14 cellular contexts compared by ENCODE assay signal in the genomic region with DNA sequence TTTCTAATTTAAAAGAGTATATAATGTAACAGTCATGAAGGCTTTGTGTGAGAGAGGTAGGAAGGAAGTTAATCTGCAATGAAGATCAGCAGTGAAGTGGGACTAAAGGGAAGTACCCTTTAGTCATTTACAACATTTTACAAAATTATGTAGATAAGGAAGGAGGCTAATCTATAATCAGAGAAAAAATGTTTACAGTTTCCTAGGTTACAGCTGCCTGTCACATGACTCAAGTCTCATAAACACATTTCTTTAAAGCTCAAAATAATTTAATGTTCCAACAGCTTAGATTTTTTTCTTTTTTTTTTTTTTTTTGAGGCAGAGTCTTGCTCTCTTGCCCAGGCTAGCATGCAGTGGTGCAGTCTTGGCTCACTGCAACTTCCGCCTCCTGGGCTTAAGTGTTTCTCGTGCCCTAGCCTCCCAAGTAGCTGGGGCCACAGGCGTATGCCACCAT. TPM values are rescaled to one million over a fixed set of nuclear protein-coding genes. Genes with fewer than 3 reads are reported as not detected.
DNase-seq lines count a peak whose midpoint lies in the region; ATAC-seq, FAIRE-seq and TF ChIP-seq lines count a peak whose summit lies in the region.
"Had no signal": no experiment of that assay in that cellular context is flagged by ENCODE, and none has a peak within 500 bp of the region (broad histone marks: within the 10 kb centered on the region; RNA-seq: fewer than 3 reads in every experiment).

No MANE protein-coding gene starts in this region.

- BruUV-seq in PC-9 (replicated peaks; lab: Mats Ljungman, UMichigan) (no TSS peak), endothelial cell of umbilical vein (replicated peaks; lab: Mats Ljungman, UMichigan) (no TSS peak)

- H3F3A ChIP-seq in PC-9 (ENCODE audit: insufficient read depth, low read depth), result peaks cover 23% of the 10 kb centered on the region

- no peak for TF ChIP-seq POLR2A in endothelial cell of umbilical vein (IDR thresholded peaks at IDR 0.05; ENCODE audit: low read depth, low read length)

- no peaks in the 10 kb centered on the region for H3K9me1 ChIP-seq in endothelial cell of umbilical vein (replicated peaks; ENCODE audit: control insufficient read depth, extremely low read depth, insufficient read depth, low read length)

- H3K4me1 ChIP-seq in ACC112 (ENCODE audit: control insufficient read depth, insufficient read depth, low read length, unreplicated experiment), result peaks cover 19% of the 10 kb centered on the region
- peaks cover 21% of the 10 kb centered on the region for H3K4me1 ChIP-seq in PC-9 (replicated peaks; ENCODE audit: insufficient read depth)
- H3K4me1 ChIP-seq in endothelial cell of umbilical vein (ENCODE audit: control insufficient read depth, extremely low read depth, insufficient read depth, low read length), result peaks cover 22% of the 10 kb centered on the region
- H3K4me1 ChIP-seq: BLaER1, neural progenitor cell had no signal

- FAIRE-seq in endothelial cell of umbilical vein (lab: Jason Lieb, UNC), result peak; percentile 77
- FAIRE-seq: colon, H1 had no signal

- H3K36me3 ChIP-seq in ACC112 (ENCODE audit: insufficient read depth, low read length), result no peaks in the 10 kb centered on the region
- no peaks in the 10 kb centered on the region for H3K36me3 ChIP-seq in GM06990 (ENCODE audit: control insufficient read depth, insufficient read depth, low read length)
- H3K36me3 ChIP-seq in PC-9 (ENCODE audit: low read depth), result no peaks in the 10 kb centered on the region
- no peaks in the 10 kb centered on the region for H3K36me3 ChIP-seq in endothelial cell of umbilical vein (ENCODE audit: control insufficient read depth in 2 of 2, extremely low read depth in 1 of 2, insufficient read depth in 2 of 2, low read length in 2 of 2)
- H3K36me3 ChIP-seq: BLaER1, neural progenitor cell had no signal

- TF ChIP-seq CTCF in GM06990 (IDR thresholded peaks at IDR 0.05; ENCODE audit: insufficient read depth, low read length, poor library complexity, severe bottlenecking) (no peak), PC-9 (conservative IDR thresholded peaks at IDR 0.05) (no peak), endothelial cell of umbilical vein (IDR thresholded peaks at IDR 0.05; ENCODE audit: extremely low read depth in 1 of 2, insufficient read depth in 1 of 2, low read depth in 1 of 2, low read length in 2 of 2) (no peak)

- DNase-seq in GM06990 (ENCODE audit: extremely low read depth, insufficient read length), result peak; percentile 39
- peak in 1 of 2 experiments; percentile 74 for DNase-seq in PC-9
- DNase-seq in endothelial cell of umbilical vein (ENCODE audit: low read depth, low spot score), result peak; percentile 85
- DNase-seq in NCI-H2107 (lab: John Stamatoyannopoulos, UW), result no peak
- no peak for DNase-seq in GDM1 (lab: John Stamatoyannopoulos, UW)
- DNase-seq: islet precursor cell; stimulated activated CD8-positive, alpha-beta memory T cell treated with anti-CD3 and anti-CD28 coated beads, Interleukin-4, amount 100 ng/mL, for 48 hours had no signal

- no peak for ATAC-seq in GM21528 (IDR thresholded peaks at IDR 0.05; ENCODE audit: low FRiP score, unreplicated experiment)
- ATAC-seq in GM21825 (IDR thresholded peaks at IDR 0.05; ENCODE audit: unreplicated experiment), result no peak

- POLR2A ChIA-PET in PC-9 (lab: Charles Lee; ENCODE audit: unreplicated experiment) (interaction anchor here (0.6 kb wide), 3 partner anchors 16 to 306 kb away, joined by 6 to 13 read pairs (median 6); no protein-coding TSS in a partner anchor), endothelial cell of umbilical vein (lab: Charles Lee) (interaction anchor here (0.6 to 0.8 kb wide), 4 partner anchors 18 to 169 kb away, joined by 3 to 4 read pairs (median 4); partner anchors contain the start of gene CAP1)

- H2AFZ ChIP-seq in ACC112 (ENCODE audit: low read length, unreplicated experiment), result no peak overlapping the region
- no peak overlapping the region for H2AFZ ChIP-seq in PC-9
- no peak overlapping the region for H2AFZ ChIP-seq in endothelial cell of umbilical vein (ENCODE audit: low read depth, low read length)
- H2AFZ ChIP-seq: neural progenitor cell had no signal

- no peaks in the 10 kb centered on the region for H3K79me2 ChIP-seq in ACC112 (ENCODE audit: control insufficient read depth, insufficient read depth, low read length, unreplicated experiment)
- no peaks in the 10 kb centered on the region for H3K79me2 ChIP-seq in PC-9 (ENCODE audit: low read depth)
- no peaks in the 10 kb centered on the region for H3K79me2 ChIP-seq in endothelial cell of umbilical vein (ENCODE audit: control insufficient read depth, insufficient read depth, low read length)

- H3K4me3 ChIP-seq in ACC112 (ENCODE audit: low read depth, low read length), result no peak overlapping the region
- H3K4me3 ChIP-seq in GM06990 (replicated peaks; ENCODE audit: low read depth, low read length), result no peak overlapping the region
- no peak overlapping the region for H3K4me3 ChIP-seq in PC-9
- H3K4me3 ChIP-seq in endothelial cell of umbilical vein (replicated peaks in 1 of 3; ENCODE audit: insufficient read depth in 1 of 3, low read depth in 1 of 3, low read length in 3 of 3), result no peak overlapping the region
- H3K4me3 ChIP-seq: BLaER1, neural progenitor cell had no signal

- no peaks in the 10 kb centered on the region for H3K9me2 ChIP-seq in PC-9 (ENCODE audit: insufficient read depth)

- H3K9ac ChIP-seq in endothelial cell of umbilical vein (replicated peaks; ENCODE audit: extremely low read depth, insufficient read depth, low read length), result peak overlapping the region; percentile 60
- H3K9ac ChIP-seq: BLaER1, neural progenitor cell had no signal

- dilution Hi-C loops in endothelial cell of umbilical vein (cut with MboI; ENCODE audit: extremely low pct_ligation_motif_present, low sequenced_read_pairs), result no loop called here

- H3K9me3 ChIP-seq in PC-9 (ENCODE audit: insufficient read depth, low read depth) (no peaks in the 10 kb centered on the region), endothelial cell of umbilical vein (replicated peaks; ENCODE audit: control insufficient read depth, insufficient read depth, low read length) (no peaks in the 10 kb centered on the region)

- H4K20me1 ChIP-seq in PC-9 (ENCODE audit: insufficient read depth), result no peaks in the 10 kb centered on the region
- no peaks in the 10 kb centered on the region for H4K20me1 ChIP-seq in endothelial cell of umbilical vein (replicated peaks; ENCODE audit: control insufficient read depth, extremely low read depth, insufficient read depth, low read length)
- H4K20me1 ChIP-seq: BLaER1 had no signal

- H3K4me2 ChIP-seq in PC-9, result no peak overlapping the region
- H3K4me2 ChIP-seq in endothelial cell of umbilical vein (ENCODE audit: insufficient read depth, low read length), result peak overlapping the region; percentile 74
- H3K4me2 ChIP-seq: BLaER1, neural progenitor cell had no signal

- no peaks in the 10 kb centered on the region for H3K27me3 ChIP-seq in ACC112 (ENCODE audit: insufficient read depth, low read length)
- H3K27me3 ChIP-seq in GM06990 (replicated peaks; ENCODE audit: control insufficient read depth, insufficient read depth, low read length), result no peaks in the 10 kb centered on the region
- H3K27me3 ChIP-seq in PC-9 (ENCODE audit: insufficient read depth, low read depth), result no peaks in the 10 kb centered on the region
- no peaks in the 10 kb centered on the region for H3K27me3 ChIP-seq in endothelial cell of umbilical vein (ENCODE audit: control insufficient read depth in 2 of 2, insufficient read depth in 2 of 2, low read length in 2 of 2)
- H3K27me3 ChIP-seq: BLaER1, neural progenitor cell had no signal

- intact Hi-C loops in PC-9 (cut with micrococcal nuclease; ENCODE audit: unreplicated experiment), result no loop called here
- intact Hi-C loops in endothelial cell of umbilical vein (cut with micrococcal nuclease), result loop anchor here (1.0 kb wide), 1 partner anchor 26 kb away; the partner anchor contains the start of gene CAP1

- CTCF ChIA-PET in PC-9 (lab: Charles Lee), result interaction anchor here (0.6 to 1.3 kb wide), 7 partner anchors 14 to 409 kb away, joined by 3 to 10 read pairs (median 4); no protein-coding TSS in a partner anchor
- CTCF ChIA-PET in endothelial cell of umbilical vein (lab: Charles Lee), result interaction anchor here (0.7 to 2.7 kb wide), 11 partner anchors 8 to 271 kb away, joined by 3 to 28 read pairs (median 4); no protein-coding TSS in a partner anchor

- H3K27ac ChIP-seq in ACC112 (ENCODE audit: low read depth, low read length) (peak overlapping the region; percentile 93), PC-9 (peak overlapping the region; percentile 58; the same call in 1 of the 2 replicates), endothelial cell of umbilical vein (ENCODE audit: insufficient read depth, low read depth, low read length) (peak overlapping the region; percentile 92)
- H3K27ac ChIP-seq: BLaER1, neural progenitor cell had no signal

TF ChIP-seq in endothelial cell of umbilical vein, 7 proteins besides CTCF, POLR2A, EP300 and RAD21 (continues in another document):
- peak; percentile 37 for TF ChIP-seq FOS (IDR thresholded peaks at IDR 0.05; ENCODE audit: borderline replicate concordance, insufficient read depth, low read length)
- peak; percentile 62 for TF ChIP-seq JUN (IDR thresholded peaks at IDR 0.05; ENCODE audit: borderline replicate concordance, insufficient read depth, insufficient read length, low read depth)
- TF ChIP-seq GATA2 (IDR thresholded peaks at IDR 0.05; ENCODE audit: insufficient read depth, insufficient read length, low read depth, low read length), result peak; percentile 94
- TF ChIP-seq POLR2AphosphoS5 (IDR thresholded peaks at IDR 0.05; ENCODE audit: insufficient read depth, low read depth, low read length), result no peak
- no peak for TF ChIP-seq MYC (IDR thresholded peaks at IDR 0.05; ENCODE audit: low read depth, low read length)

RNA-seq across cellular contexts. Expression of gene CAP1, which starts 26.2 kb away (rescaled TPM):
- 322 and 354 TPM in 2 replicates for total RNA-seq in PC-9 (2021)
- 415 and 427 TPM in 2 replicates for total RNA-seq in endothelial cell of umbilical vein
- 187 and 191 TPM in 2 replicates for polyA plus RNA-seq in endothelial cell of umbilical vein
- polyA plus RNA-seq in endothelial cell of umbilical vein (2011; cell fraction: cytosol; rRNA removed), result 229 and 245 TPM in 2 replicates
- 169 and 215 TPM in 2 replicates for polyA plus RNA-seq in endothelial cell of umbilical vein (2011; cell fraction: nucleus; rRNA removed)
- 240 and 383 TPM in 2 replicates for polyA plus RNA-seq in endothelial cell of umbilical vein (2012)
- polyA minus RNA-seq in endothelial cell of umbilical vein, result 260 and 283 TPM in 2 replicates
- polyA minus RNA-seq in endothelial cell of umbilical vein (2011; cell fraction: cytosol; rRNA and poly(A)+ RNA removed), result 65.5 TPM
- 82.5 and 108 TPM in 2 replicates for polyA minus RNA-seq in endothelial cell of umbilical vein (2011; cell fraction: nucleus; rRNA and poly(A)+ RNA removed)

RNA-seq across cellular contexts. Expression of gene MFSD2A, which starts 59.3 kb away (rescaled TPM):
- total RNA-seq in PC-9 (2021), result 1.4 and 1.8 TPM in 2 replicates
- total RNA-seq in endothelial cell of umbilical vein, result 4.3 and 5.5 TPM in 2 replicates
- polyA plus RNA-seq in endothelial cell of umbilical vein, result 2.7 and 2.8 TPM in 2 replicates
- 1.9 and 2.8 TPM in 2 replicates for polyA plus RNA-seq in endothelial cell of umbilical vein (2011; cell fraction: cytosol; rRNA removed)
- polyA plus RNA-seq in endothelial cell of umbilical vein (2011; cell fraction: nucleus; rRNA removed), result 4.5 and 6.0 TPM in 2 replicates
- 4.1 and 6.3 TPM in 2 replicates for polyA plus RNA-seq in endothelial cell of umbilical vein (2012)
- polyA minus RNA-seq in endothelial cell of umbilical vein, result 2.2 and 3.6 TPM in 2 replicates
- polyA minus RNA-seq in endothelial cell of umbilical vein (2011; cell fraction: cytosol; rRNA and poly(A)+ RNA removed), result not detected
- polyA minus RNA-seq in endothelial cell of umbilical vein (2011; cell fraction: nucleus; rRNA and poly(A)+ RNA removed), result 2.2 and 3.1 TPM in 2 replicates

Comparison
In these comparisons a context has a peak if more than half of its experiments do, and no peak if none do; other contexts are left out.
1. DNase-seq: peak in GM06990 (single experiment) and endothelial cell of umbilical vein (single experiment); none in NCI-H2107 (single experiment) and GDM1 (single experiment).
2. Peak in every context shown above with its lines, with median percentiles within 50 percentile points of each other: H3K27ac ChIP-seq.